Comparison of ENCODE assay signal across 30 cellular contexts in the genomic region with DNA sequence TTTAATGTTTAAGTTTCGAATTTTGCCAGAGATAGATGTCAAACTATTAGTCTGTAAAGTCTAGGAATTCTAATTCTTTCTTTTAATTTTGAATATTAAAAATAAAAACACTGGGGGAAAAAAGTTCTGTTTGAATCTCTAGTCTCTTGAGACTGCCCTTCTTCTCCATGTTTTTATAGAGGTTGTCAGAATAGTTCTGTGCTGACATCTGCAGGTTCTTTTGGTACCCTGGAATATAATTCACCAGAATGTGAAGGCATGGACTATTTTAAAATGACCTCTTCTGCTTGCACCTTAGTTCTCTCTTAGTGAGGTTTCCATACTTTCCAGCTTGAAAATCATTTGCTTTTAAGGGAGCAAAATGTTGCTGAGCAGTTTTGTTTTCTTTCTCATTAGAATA.
A peak's percentile ranks its signal among the peaks of the same experiment; 100 is the strongest.
DNase-seq lines count a peak whose midpoint lies in the region; ATAC-seq, FAIRE-seq and TF ChIP-seq lines count a peak whose summit lies in the region.
"Had no signal": no experiment of that assay in that cellular context is flagged by ENCODE, and none has a peak within 500 bp of the region (broad histone marks: within the 10 kb centered on the region; RNA-seq: fewer than 3 reads in every experiment).

No MANE protein-coding gene starts in this region.

- H3K36me3 Mint-ChIP-seq in effector memory CD8-positive, alpha-beta T cell (ENCODE audit: insufficient read depth), result no peaks in the 10 kb centered on the region
- H3K36me3 Mint-ChIP-seq: activated naive CD4-positive, alpha-beta T cell treated with anti-CD3 and anti-CD28 coated beads, Interleukin-2, amount 10 ng/mL, durations not matched to agents 7 days and 5 days; natural killer cell had no signal

- peak overlapping the region; percentile 84 for H3K4me2 ChIP-seq in K562 (ENCODE audit: insufficient read depth, low read length)
- no peak overlapping the region for H3K4me2 ChIP-seq in mesenchymal stem cell (ENCODE audit: low read length, poor library complexity, severe bottlenecking)

- no peak for TF ChIP-seq EP300 in K562 (IDR thresholded peaks at IDR 0.05; ENCODE audit: low read length)

- no peak overlapping the region for H3K27ac Mint-ChIP-seq in effector memory CD8-positive, alpha-beta T cell
- H3K27ac Mint-ChIP-seq: activated naive CD4-positive, alpha-beta T cell treated with anti-CD3 and anti-CD28 coated beads, Interleukin-2, amount 10 ng/mL, durations not matched to agents 7 days and 5 days; activated T-cell treated with anti-CD3 and anti-CD28 coated beads, Interleukin-2, amount 50 U/mL, for 72 hours; mesothelial cell of epicardium; natural killer cell; stimulated activated naive CD8-positive, alpha-beta T cell treated with anti-CD3 and anti-CD28 coated beads, Interleukin-15, Interleukin-2, amounts not matched to agents 100 ng/mL and 50 ng/mL, for 24 hours had no signal

- no peaks in the 10 kb centered on the region for H3K9me1 ChIP-seq in K562 (ENCODE audit: control insufficient read depth, insufficient read depth, low read length)

- H3K9me3 ChIP-seq in heart left ventricle, result no peaks in the 10 kb centered on the region
- H3K9me3 ChIP-seq in right cardiac atrium (ENCODE audit: control insufficient read depth, low read length), result no peaks in the 10 kb centered on the region
- no peaks in the 10 kb centered on the region for H3K9me3 ChIP-seq in K562 (replicated peaks; ENCODE audit: control insufficient read depth, insufficient read depth, low read depth, low read length)
- H3K9me3 ChIP-seq in mesenchymal stem cell (ENCODE audit: control insufficient read depth, low read length), result no peaks in the 10 kb centered on the region
- H3K9me3 ChIP-seq: BE2C, pancreas, right lobe of liver, SJCRH30, thyroid gland had no signal

- no peak overlapping the region for H2BK15ac ChIP-seq in mesenchymal stem cell (ENCODE audit: low read depth, poor library complexity, severe bottlenecking)

- no peak overlapping the region for H4K91ac ChIP-seq in mesenchymal stem cell (ENCODE audit: low read length)

- H2AK5ac ChIP-seq in mesenchymal stem cell (ENCODE audit: low read length, severe bottlenecking), result no peak overlapping the region

- no peak overlapping the region for H3K4me3 Mint-ChIP-seq in effector memory CD8-positive, alpha-beta T cell
- H3K4me3 Mint-ChIP-seq: activated naive CD4-positive, alpha-beta T cell treated with anti-CD3 and anti-CD28 coated beads, Interleukin-2, amount 10 ng/mL, durations not matched to agents 7 days and 5 days; activated T-cell treated with anti-CD3 and anti-CD28 coated beads, Interleukin-2, amount 50 U/mL, for 72 hours; mesothelial cell of epicardium; natural killer cell; stimulated activated naive CD8-positive, alpha-beta T cell treated with anti-CD3 and anti-CD28 coated beads, Interleukin-15, Interleukin-2, amounts not matched to agents 100 ng/mL and 50 ng/mL, for 24 hours had no signal

- TF ChIP-seq POLR2A in heart left ventricle (IDR thresholded peaks at IDR 0.05), result no peak
- no peak for TF ChIP-seq POLR2A in K562 (conservative IDR thresholded peaks at IDR 0.05)

- POLR2A ChIA-PET in K562 (lab: Yijun Ruan, JAX), result no interaction called here

- ATAC-seq in heart left ventricle (no peak), right cardiac atrium (no peak), K562 (peak; percentile 26)
- no peak for ATAC-seq in effector memory CD8-positive, alpha-beta T cell (replicated peaks)
- ATAC-seq: activated T-cell treated with anti-CD3 and anti-CD28 coated beads, Interleukin-2, amount 50 U/mL, for 72 hours; natural killer cell; Panc1; pancreas had no signal

- no peaks in the 10 kb centered on the region; the same call in 1 of the 2 replicates for H4K20me1 ChIP-seq in K562 (replicated peaks; ENCODE audit: control insufficient read depth, insufficient read depth, low read length)

- intact Hi-C loops in heart left ventricle (cut with DNase I), result loop anchor here in 5 of 10 donors (5.0 to 10.0 kb wide), 5 partner anchors 89 to 131 kb away; a partner anchor contains a TSS
- intact Hi-C loops in right cardiac atrium (cut with DNase I), result loop anchor here in 1 of 4 donors (10.0 kb wide), 1 partner anchor 99 kb away; no protein-coding TSS in a partner anchor
- intact Hi-C loops in K562 (cut with micrococcal nuclease), result loop anchor here (2.0 to 10.0 kb wide), 4 partner anchors 93 to 399 kb away; a partner anchor contains a TSS

- H3K14ac ChIP-seq in mesenchymal stem cell (ENCODE audit: low read length in 2 of 2), result no peak overlapping the region

- H3K9ac ChIP-seq in K562 (ENCODE audit: insufficient read depth in 1 of 2, low read depth in 2 of 2, low read length in 2 of 2) (peak overlapping the region in 1 of 2 experiments; percentile 73; a peak in 2 of 4 replicates), mesenchymal stem cell (ENCODE audit: low read length) (peak overlapping the region; percentile 34)

- no peaks in the 10 kb centered on the region for H3K79me1 ChIP-seq in mesenchymal stem cell (replicated peaks; ENCODE audit: low read length, poor library complexity, severe bottlenecking)

- in situ Hi-C loops in K562 (cut with MboI), result no loop called here

- peaks cover 4% of the 10 kb centered on the region in 2 donors for H3K4me1 Mint-ChIP-seq in effector memory CD8-positive, alpha-beta T cell (ENCODE audit: low read depth in 2 of 2)

- no TSS peak for BruUV-seq in K562 (replicated peaks; lab: Mats Ljungman, UMichigan)

- no peak overlapping the region for H2BK12ac ChIP-seq in mesenchymal stem cell (ENCODE audit: low read length in 2 of 2)

- 82 to 91% (median 83%) methylated on average over 1 of the region's 1 CpG for WGBS in heart left ventricle, 4 donors
- 65% methylated on average over 1 of the region's 1 CpG for WGBS in right cardiac atrium
- WGBS in K562 (ENCODE audit: insufficient coverage, low coverage, missing lambda C conversion rate), result 0% methylated on average over 1 of the region's 1 CpG
- WGBS in mesenchymal stem cell, result no CpG with 5 or more reads among the region's 1 CpG

- peak; percentile 30 to 40; a peak in 3 of 4 replicates for TF ChIP-seq RAD21 in K562 (CRISPR knock-in tag; conservative IDR thresholded peaks at IDR 0.05 in 1 of 2, IDR thresholded peaks at IDR 0.05 in 1 of 2)

- H3K4me3 ChIP-seq in heart left ventricle, result no peak overlapping the region
- no peak overlapping the region for H3K4me3 ChIP-seq in right cardiac atrium (ENCODE audit: low read length)
- peak overlapping the region; percentile 75 for H3K4me3 ChIP-seq in K562
- peak overlapping the region in 1 of 2 experiments; percentile 81 for H3K4me3 ChIP-seq in mesenchymal stem cell (ENCODE audit: insufficient read depth in 1 of 2, low read depth in 1 of 2, low read length in 2 of 2)
- H3K4me3 ChIP-seq: right lobe of liver, SJCRH30, thyroid gland had no signal

- H2BK5ac ChIP-seq in mesenchymal stem cell (ENCODE audit: low read depth, low read length, poor library complexity, severe bottlenecking), result no peak overlapping the region

- peaks cover 23 to 29% of the 10 kb centered on the region in 2 donors for H3K27me3 Mint-ChIP-seq in effector memory CD8-positive, alpha-beta T cell

- H2AFZ ChIP-seq in K562 (ENCODE audit: low read depth, low read length), result no peak overlapping the region
- no peak overlapping the region for H2AFZ ChIP-seq in mesenchymal stem cell (ENCODE audit: low read depth, low read length)

- H3K9me3 Mint-ChIP-seq in effector memory CD8-positive, alpha-beta T cell, result no peaks in the 10 kb centered on the region
- H3K9me3 Mint-ChIP-seq: activated naive CD4-positive, alpha-beta T cell treated with anti-CD3 and anti-CD28 coated beads, Interleukin-2, amount 10 ng/mL, durations not matched to agents 7 days and 5 days; activated T-cell treated with anti-CD3 and anti-CD28 coated beads, Interleukin-2, amount 50 U/mL, for 72 hours; mesothelial cell of epicardium; natural killer cell; stimulated activated naive CD8-positive, alpha-beta T cell treated with anti-CD3 and anti-CD28 coated beads, Interleukin-15, Interleukin-2, amounts not matched to agents 100 ng/mL and 50 ng/mL, for 24 hours had no signal

- H3K27me3 ChIP-seq in heart left ventricle (no peaks in the 10 kb centered on the region), right cardiac atrium (ENCODE audit: control insufficient read depth, insufficient read depth) (no peaks in the 10 kb centered on the region), K562 (ENCODE audit: control insufficient read depth in 2 of 2, insufficient read depth in 2 of 2, low read length in 2 of 2) (no peaks in the 10 kb centered on the region), mesenchymal stem cell (ENCODE audit: control insufficient read depth in 1 of 2, insufficient read depth in 1 of 2, low read length in 2 of 2) (no peaks in the 10 kb centered on the region)
- H3K27me3 ChIP-seq: BE2C, pancreas, right lobe of liver, SJCRH30, thyroid gland had no signal

- no peak for FAIRE-seq in K562 (lab: Jason Lieb, UNC)
- FAIRE-seq: bronchial epithelial cell, pancreas had no signal

- H3K79me2 ChIP-seq in K562 (ENCODE audit: control insufficient read depth, insufficient read depth, low read length), result peaks cover 81% of the 10 kb centered on the region

- H3K36me3 ChIP-seq in heart left ventricle (no peaks in the 10 kb centered on the region), K562 (ENCODE audit: control insufficient read depth, insufficient read depth, low read length) (peaks cover 42% of the 10 kb centered on the region), mesenchymal stem cell (ENCODE audit: control insufficient read depth in 1 of 2, insufficient read depth in 2 of 2, low read depth in 1 of 2, low read length in 2 of 2) (no peaks in the 10 kb centered on the region)
- H3K36me3 ChIP-seq: BE2C, pancreas, right lobe of liver, SJCRH30, thyroid gland had no signal

- no peak overlapping the region for H3K18ac ChIP-seq in mesenchymal stem cell (ENCODE audit: low read depth in 1 of 2, low read length in 2 of 2)

- H3K27ac ChIP-seq in heart left ventricle (peak overlapping the region in 7 of 12 donors; percentile 2 to 96 (median 28)), right cardiac atrium (ENCODE audit: low read length) (no peak overlapping the region), K562 (ENCODE audit: extremely low read depth, low read depth, low read length) (peak overlapping the region; percentile 80), mesenchymal stem cell (ENCODE audit: low read length, poor library complexity, severe bottlenecking) (no peak overlapping the region)
- H3K27ac ChIP-seq: SJCRH30, thyroid gland had no signal

- TF ChIP-seq CTCF in heart left ventricle (IDR thresholded peaks at IDR 0.05), result peak in 2 of 12 donors; percentile 25 to 34
- peak in 2 of 3 experiments; percentile 11 to 36; a peak in 2 of 6 replicates for TF ChIP-seq CTCF in K562 (IDR thresholded peaks at IDR 0.05 in 2 of 3, conservative IDR thresholded peaks at IDR 0.05 in 1 of 3; ENCODE audit: insufficient read depth in 2 of 3, low read depth in 1 of 3, low read length in 3 of 3)

- H3K4me1 ChIP-seq in heart left ventricle (peaks cover 0 to 50% (median 12%) of the 10 kb centered on the region in 12 donors), right cardiac atrium (ENCODE audit: control insufficient read depth, insufficient read depth, low read length) (no peaks in the 10 kb centered on the region), K562 (replicated peaks in 1 of 2; ENCODE audit: control insufficient read depth in 2 of 2, insufficient read depth in 2 of 2, low read length in 2 of 2) (peaks cover 18 to 21% of the 10 kb centered on the region in 2 experiments; a peak in 4 of 5 replicates), mesenchymal stem cell (ENCODE audit: control insufficient read depth, insufficient read depth, low read depth, low read length) (peaks cover 10% of the 10 kb centered on the region)
- H3K4me1 ChIP-seq: BE2C had no signal

- no peak overlapping the region for H2BK120ac ChIP-seq in mesenchymal stem cell (ENCODE audit: low read depth, low read length)

- no peak for DNase-seq in heart left ventricle
- DNase-seq in right cardiac atrium, result no peak
- DNase-seq in K562 (ENCODE audit: extremely low read depth in 1 of 4, low spot score in 3 of 4), result no peak
- no peak for DNase-seq in mesenchymal stem cell
- DNase-seq in NCI-H1436 (lab: John Stamatoyannopoulos, UW), result no peak
- no peak for DNase-seq in dedifferentiated amniotic fluid mesenchymal stem cell (ENCODE audit: extremely low spot score)
- no peak for DNase-seq in effector memory CD8-positive, alpha-beta T cell
- DNase-seq in activated naive CD4-positive, alpha-beta T cell (lab: John Stamatoyannopoulos, UW), result no peak
- DNase-seq: activated CD4-positive, alpha-beta T cell treated with anti-CD3 and anti-CD28 coated beads for 48 hours; activated naive CD4-positive, alpha-beta T cell treated with anti-CD3 and anti-CD28 coated beads, Interleukin-2, amount 10 ng/mL, durations not matched to agents 7 days and 5 days; activated T-cell treated with anti-CD3 and anti-CD28 coated beads, Interleukin-2, amount 50 U/mL, for 72 hours; amniotic stem cell; BE2C; cortex of kidney; GDM1; KG1; natural killer cell; NCI-H146; NCI-H2171; NCI-H510A treated with DMSO at 0.1 percent for 48 hours; NK-92 treated with Interleukin-12 subunit alpha and Interleukin-12 subunit beta, amount 100 ng/mL, for 24 hours; pancreas; right lobe of liver; SJCRH30; stimulated activated CD4-positive, alpha-beta T cell treated with anti-CD3 and anti-CD28 coated beads, Interleukin-4, amount 100 ng/mL, for 4 hours; thyroid gland had no signal

- CTCF ChIA-PET in K562 (lab: Yijun Ruan, JAX; ENCODE audit: low intra/inter-chr PET ratio), result interaction anchor here (1.0 kb wide), 1 partner anchor 523 kb away, joined by 6 read pairs; no protein-coding TSS in a partner anchor

- H4K8ac ChIP-seq in mesenchymal stem cell (ENCODE audit: low read length), result no peak overlapping the region

- no peak overlapping the region for H3K4ac ChIP-seq in mesenchymal stem cell (ENCODE audit: low read depth in 1 of 2, low read length in 2 of 2)

- H3K23ac ChIP-seq in mesenchymal stem cell (ENCODE audit: low read length in 2 of 2), result no peak overlapping the region

Comparison
In these comparisons a context has a peak if more than half of its experiments do, and no peak if none do; other contexts are left out.
1. H3K27ac ChIP-seq: peak in heart left ventricle (7 of 12) and K562 (single experiment); none in right cardiac atrium (single experiment) and mesenchymal stem cell (single experiment).